In genomic region chr5:72355706-72356299, GRCh38 we compare ENCODE assay signal across 8 cellular contexts. TPM values are rescaled to one million over a fixed set of nuclear protein-coding genes. Genes with fewer than 3 reads are reported as not detected.
DNase-seq lines count a peak whose midpoint lies in the region; ATAC-seq and TF ChIP-seq lines count a peak whose summit lies in the region.

No MANE protein-coding gene starts in this region.

- peak; percentile 60 for TF ChIP-seq CTCF in AG09319 (IDR thresholded peaks at IDR 0.05; ENCODE audit: low read depth, low read length)
- peak; percentile 53 for TF ChIP-seq CTCF in astrocyte of the cerebellum (IDR thresholded peaks at IDR 0.05; ENCODE audit: low read depth, low read length, missing control alignments)

- no peaks in the 10 kb centered on the region for H3K9me3 Mint-ChIP-seq in CD8-positive, alpha-beta memory T cell

- no peaks in the 10 kb centered on the region for H3K4me1 ChIP-seq in CD8-positive, alpha-beta memory T cell (ENCODE audit: insufficient read depth, low read length)

- no peak for ATAC-seq in HG03469 (IDR thresholded peaks at IDR 0.05; ENCODE audit: unreplicated experiment)

- H3K4me3 Mint-ChIP-seq in CD8-positive, alpha-beta memory T cell, result no peak overlapping the region

- peaks cover 14% of the 10 kb centered on the region for H3K36me3 ChIP-seq in CD8-positive, alpha-beta memory T cell (ENCODE audit: insufficient read depth, low read length)

- in situ Hi-C loops in astrocyte of the cerebellum (cut with HindIII; ENCODE audit: low sequenced_read_pairs), result loop anchor here (5.0 kb wide), 1 partner anchor 161 kb away; no protein-coding TSS in a partner anchor

- DNase-seq in AG09319 (ENCODE audit: extremely low read depth, low read depth) (peak; percentile 5), HK-2 (ENCODE audit: unreplicated experiment) (peak; percentile 22), astrocyte of the cerebellum (ENCODE audit: low read depth) (no peak), islet precursor cell (peak; percentile 71), T1000 (lab: John Stamatoyannopoulos, UW) (no peak)
- no peak for DNase-seq in stimulated activated CD8-positive, alpha-beta memory T cell treated with anti-CD3 and anti-CD28 coated beads, Interleukin-4, amount 100 ng/mL, for 48 hours
- DNase-seq in CD8-positive, alpha-beta memory T cell, result no peak

- H3K36me3 Mint-ChIP-seq in CD8-positive, alpha-beta memory T cell, result peaks cover 1 to 30% (median 28%) of the 10 kb centered on the region in 3 donors

- no peak overlapping the region for H3K27ac ChIP-seq in CD8-positive, alpha-beta memory T cell (ENCODE audit: low read depth, low read length)

- H3K4me1 Mint-ChIP-seq in CD8-positive, alpha-beta memory T cell, result no peaks in the 10 kb centered on the region

- H3K27me3 Mint-ChIP-seq in CD8-positive, alpha-beta memory T cell, result no peaks in the 10 kb centered on the region

- no peaks in the 10 kb centered on the region for H3K9me3 ChIP-seq in CD8-positive, alpha-beta memory T cell (ENCODE audit: low read length)

- POLR2A ChIA-PET in CD8-positive, alpha-beta memory T cell (lab: Charles Lee), result no interaction called here

- no peaks in the 10 kb centered on the region for H3K27me3 ChIP-seq in CD8-positive, alpha-beta memory T cell (ENCODE audit: insufficient read depth, low read length, poor library complexity, severe bottlenecking)

- CTCF ChIA-PET in CD8-positive, alpha-beta memory T cell (lab: Charles Lee), result interaction anchor here (1.2 kb wide), 1 partner anchor 10 kb away, joined by 4 read pairs; no protein-coding TSS in a partner anchor

- no peak overlapping the region for H3K4me3 ChIP-seq in astrocyte of the cerebellum (ENCODE audit: low read depth, low read length)
- H3K4me3 ChIP-seq in CD8-positive, alpha-beta memory T cell (ENCODE audit: low read length), result no peak overlapping the region

- H3K27ac Mint-ChIP-seq in CD8-positive, alpha-beta memory T cell, result peak overlapping the region in 1 of 8 donors; percentile 18

RNA-seq across cellular contexts. Expression of gene PTCD2, which starts 35.6 kb away (rescaled TPM):
- total RNA-seq in CD8-positive, alpha-beta memory T cell, result 10 to 100 TPM; 14.0 to 15.0 TPM
- polyA plus RNA-seq in CD8-positive, alpha-beta memory T cell, result 2.6 TPM

RNA-seq across cellular contexts. Expression of gene MRPS27, which starts 35.8 kb away (rescaled TPM):
- 10 to 100 TPM; 86.9 to 91.9 TPM for total RNA-seq in CD8-positive, alpha-beta memory T cell
- 35.9 TPM for polyA plus RNA-seq in CD8-positive, alpha-beta memory T cell

Comparison
In these comparisons a context has a peak if more than half of its experiments do, and no peak if none do; other contexts are left out.
1. DNase-seq: peak in AG09319 (single experiment), HK-2 (single experiment) and islet precursor cell (single experiment); none in astrocyte of the cerebellum (single experiment), stimulated activated CD8-positive, alpha-beta memory T cell treated with anti-CD3 and anti-CD28 coated beads, Interleukin-4, amount 100 ng/mL, for 48 hours (single experiment), T1000 (single experiment) and CD8-positive, alpha-beta memory T cell (0 of 5).